In genomic region chr2:26345284-26345553, GRCh38 we compare ENCODE assay signal across 1 cellular context.
TF ChIP-seq lines count a peak whose summit lies in the region.

No MANE protein-coding gene starts in this region.

TF ChIP-seq in K562, 482 proteins besides CTCF, POLR2A, EP300 and RAD21:
- TF ChIP-seq ZNF431 (CRISPR knock-in tag; IDR thresholded peaks at IDR 0.05) (peak; percentile 36; the same call in 1 of the 2 replicates), NFRKB (IDR thresholded peaks at IDR 0.05; ENCODE audit: low read depth) (0 out of 2 replicates have a peak, but pooled peaks have one; percentile 87), FOXK1 (CRISPR knock-in tag; IDR thresholded peaks at IDR 0.05; ENCODE audit: borderline replicate concordance) (0 out of 2 replicates have a peak, but pooled peaks have one; percentile 1), PRDM10 (IDR thresholded peaks at IDR 0.05; ENCODE audit: partially characterized antibody) (no peak), POLR2H (tag; IDR thresholded peaks at IDR 0.05; ENCODE audit: low read depth) (peak; percentile 55; the same call in 1 of the 2 replicates), CSDE1 (IDR thresholded peaks at IDR 0.05) (no peak), CHD1 (IDR thresholded peaks at IDR 0.05; ENCODE audit: low read length) (peak; percentile 65), ZNF644 (tag; IDR thresholded peaks at IDR 0.05; ENCODE audit: low read depth) (peak; percentile 57; the same call in 1 of the 2 replicates), ZNF263 (CRISPR knock-in tag; IDR thresholded peaks at IDR 0.05; ENCODE audit: borderline replicate concordance) (peak; percentile 36; the same call in 1 of the 2 replicates), KDM5B (IDR thresholded peaks at IDR 0.05; ENCODE audit: insufficient replicate concordance, low read depth, low read length) (peak; percentile 18), MAFG (tag; conservative IDR thresholded peaks at IDR 0.05) (no peak), ELF4 (CRISPR knock-in tag; IDR thresholded peaks at IDR 0.05) (no peak), ZNF134 (CRISPR knock-in tag; conservative IDR thresholded peaks at IDR 0.05) (0 out of 2 replicates have a peak, but pooled peaks have one; percentile 15)
- TF ChIP-seq, protein P1, sequence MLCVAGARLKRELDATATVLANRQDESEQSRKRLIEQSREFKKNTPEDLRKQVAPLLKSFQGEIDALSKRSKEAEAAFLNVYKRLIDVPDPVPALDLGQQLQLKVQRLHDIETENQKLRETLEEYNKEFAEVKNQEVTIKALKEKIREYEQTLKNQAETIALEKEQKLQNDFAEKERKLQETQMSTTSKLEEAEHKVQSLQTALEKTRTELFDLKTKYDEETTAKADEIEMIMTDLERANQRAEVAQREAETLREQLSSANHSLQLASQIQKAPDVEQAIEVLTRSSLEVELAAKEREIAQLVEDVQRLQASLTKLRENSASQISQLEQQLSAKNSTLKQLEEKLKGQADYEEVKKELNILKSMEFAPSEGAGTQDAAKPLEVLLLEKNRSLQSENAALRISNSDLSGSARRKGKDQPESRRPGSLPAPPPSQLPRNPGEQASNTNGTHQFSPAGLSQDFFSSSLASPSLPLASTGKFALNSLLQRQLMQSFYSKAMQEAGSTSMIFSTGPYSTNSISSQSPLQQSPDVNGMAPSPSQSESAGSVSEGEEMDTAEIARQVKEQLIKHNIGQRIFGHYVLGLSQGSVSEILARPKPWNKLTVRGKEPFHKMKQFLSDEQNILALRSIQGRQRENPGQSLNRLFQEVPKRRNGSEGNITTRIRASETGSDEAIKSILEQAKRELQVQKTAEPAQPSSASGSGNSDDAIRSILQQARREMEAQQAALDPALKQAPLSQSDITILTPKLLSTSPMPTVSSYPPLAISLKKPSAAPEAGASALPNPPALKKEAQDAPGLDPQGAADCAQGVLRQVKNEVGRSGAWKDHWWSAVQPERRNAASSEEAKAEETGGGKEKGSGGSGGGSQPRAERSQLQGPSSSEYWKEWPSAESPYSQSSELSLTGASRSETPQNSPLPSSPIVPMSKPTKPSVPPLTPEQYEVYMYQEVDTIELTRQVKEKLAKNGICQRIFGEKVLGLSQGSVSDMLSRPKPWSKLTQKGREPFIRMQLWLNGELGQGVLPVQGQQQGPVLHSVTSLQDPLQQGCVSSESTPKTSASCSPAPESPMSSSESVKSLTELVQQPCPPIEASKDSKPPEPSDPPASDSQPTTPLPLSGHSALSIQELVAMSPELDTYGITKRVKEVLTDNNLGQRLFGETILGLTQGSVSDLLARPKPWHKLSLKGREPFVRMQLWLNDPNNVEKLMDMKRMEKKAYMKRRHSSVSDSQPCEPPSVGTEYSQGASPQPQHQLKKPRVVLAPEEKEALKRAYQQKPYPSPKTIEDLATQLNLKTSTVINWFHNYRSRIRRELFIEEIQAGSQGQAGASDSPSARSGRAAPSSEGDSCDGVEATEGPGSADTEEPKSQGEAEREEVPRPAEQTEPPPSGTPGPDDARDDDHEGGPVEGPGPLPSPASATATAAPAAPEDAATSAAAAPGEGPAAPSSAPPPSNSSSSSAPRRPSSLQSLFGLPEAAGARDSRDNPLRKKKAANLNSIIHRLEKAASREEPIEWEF (CRISPR knock-in tag; IDR thresholded peaks at IDR 0.05) = 0 out of 2 replicates have a peak, but pooled peaks have one; percentile 49
- TF ChIP-seq, protein P2, sequence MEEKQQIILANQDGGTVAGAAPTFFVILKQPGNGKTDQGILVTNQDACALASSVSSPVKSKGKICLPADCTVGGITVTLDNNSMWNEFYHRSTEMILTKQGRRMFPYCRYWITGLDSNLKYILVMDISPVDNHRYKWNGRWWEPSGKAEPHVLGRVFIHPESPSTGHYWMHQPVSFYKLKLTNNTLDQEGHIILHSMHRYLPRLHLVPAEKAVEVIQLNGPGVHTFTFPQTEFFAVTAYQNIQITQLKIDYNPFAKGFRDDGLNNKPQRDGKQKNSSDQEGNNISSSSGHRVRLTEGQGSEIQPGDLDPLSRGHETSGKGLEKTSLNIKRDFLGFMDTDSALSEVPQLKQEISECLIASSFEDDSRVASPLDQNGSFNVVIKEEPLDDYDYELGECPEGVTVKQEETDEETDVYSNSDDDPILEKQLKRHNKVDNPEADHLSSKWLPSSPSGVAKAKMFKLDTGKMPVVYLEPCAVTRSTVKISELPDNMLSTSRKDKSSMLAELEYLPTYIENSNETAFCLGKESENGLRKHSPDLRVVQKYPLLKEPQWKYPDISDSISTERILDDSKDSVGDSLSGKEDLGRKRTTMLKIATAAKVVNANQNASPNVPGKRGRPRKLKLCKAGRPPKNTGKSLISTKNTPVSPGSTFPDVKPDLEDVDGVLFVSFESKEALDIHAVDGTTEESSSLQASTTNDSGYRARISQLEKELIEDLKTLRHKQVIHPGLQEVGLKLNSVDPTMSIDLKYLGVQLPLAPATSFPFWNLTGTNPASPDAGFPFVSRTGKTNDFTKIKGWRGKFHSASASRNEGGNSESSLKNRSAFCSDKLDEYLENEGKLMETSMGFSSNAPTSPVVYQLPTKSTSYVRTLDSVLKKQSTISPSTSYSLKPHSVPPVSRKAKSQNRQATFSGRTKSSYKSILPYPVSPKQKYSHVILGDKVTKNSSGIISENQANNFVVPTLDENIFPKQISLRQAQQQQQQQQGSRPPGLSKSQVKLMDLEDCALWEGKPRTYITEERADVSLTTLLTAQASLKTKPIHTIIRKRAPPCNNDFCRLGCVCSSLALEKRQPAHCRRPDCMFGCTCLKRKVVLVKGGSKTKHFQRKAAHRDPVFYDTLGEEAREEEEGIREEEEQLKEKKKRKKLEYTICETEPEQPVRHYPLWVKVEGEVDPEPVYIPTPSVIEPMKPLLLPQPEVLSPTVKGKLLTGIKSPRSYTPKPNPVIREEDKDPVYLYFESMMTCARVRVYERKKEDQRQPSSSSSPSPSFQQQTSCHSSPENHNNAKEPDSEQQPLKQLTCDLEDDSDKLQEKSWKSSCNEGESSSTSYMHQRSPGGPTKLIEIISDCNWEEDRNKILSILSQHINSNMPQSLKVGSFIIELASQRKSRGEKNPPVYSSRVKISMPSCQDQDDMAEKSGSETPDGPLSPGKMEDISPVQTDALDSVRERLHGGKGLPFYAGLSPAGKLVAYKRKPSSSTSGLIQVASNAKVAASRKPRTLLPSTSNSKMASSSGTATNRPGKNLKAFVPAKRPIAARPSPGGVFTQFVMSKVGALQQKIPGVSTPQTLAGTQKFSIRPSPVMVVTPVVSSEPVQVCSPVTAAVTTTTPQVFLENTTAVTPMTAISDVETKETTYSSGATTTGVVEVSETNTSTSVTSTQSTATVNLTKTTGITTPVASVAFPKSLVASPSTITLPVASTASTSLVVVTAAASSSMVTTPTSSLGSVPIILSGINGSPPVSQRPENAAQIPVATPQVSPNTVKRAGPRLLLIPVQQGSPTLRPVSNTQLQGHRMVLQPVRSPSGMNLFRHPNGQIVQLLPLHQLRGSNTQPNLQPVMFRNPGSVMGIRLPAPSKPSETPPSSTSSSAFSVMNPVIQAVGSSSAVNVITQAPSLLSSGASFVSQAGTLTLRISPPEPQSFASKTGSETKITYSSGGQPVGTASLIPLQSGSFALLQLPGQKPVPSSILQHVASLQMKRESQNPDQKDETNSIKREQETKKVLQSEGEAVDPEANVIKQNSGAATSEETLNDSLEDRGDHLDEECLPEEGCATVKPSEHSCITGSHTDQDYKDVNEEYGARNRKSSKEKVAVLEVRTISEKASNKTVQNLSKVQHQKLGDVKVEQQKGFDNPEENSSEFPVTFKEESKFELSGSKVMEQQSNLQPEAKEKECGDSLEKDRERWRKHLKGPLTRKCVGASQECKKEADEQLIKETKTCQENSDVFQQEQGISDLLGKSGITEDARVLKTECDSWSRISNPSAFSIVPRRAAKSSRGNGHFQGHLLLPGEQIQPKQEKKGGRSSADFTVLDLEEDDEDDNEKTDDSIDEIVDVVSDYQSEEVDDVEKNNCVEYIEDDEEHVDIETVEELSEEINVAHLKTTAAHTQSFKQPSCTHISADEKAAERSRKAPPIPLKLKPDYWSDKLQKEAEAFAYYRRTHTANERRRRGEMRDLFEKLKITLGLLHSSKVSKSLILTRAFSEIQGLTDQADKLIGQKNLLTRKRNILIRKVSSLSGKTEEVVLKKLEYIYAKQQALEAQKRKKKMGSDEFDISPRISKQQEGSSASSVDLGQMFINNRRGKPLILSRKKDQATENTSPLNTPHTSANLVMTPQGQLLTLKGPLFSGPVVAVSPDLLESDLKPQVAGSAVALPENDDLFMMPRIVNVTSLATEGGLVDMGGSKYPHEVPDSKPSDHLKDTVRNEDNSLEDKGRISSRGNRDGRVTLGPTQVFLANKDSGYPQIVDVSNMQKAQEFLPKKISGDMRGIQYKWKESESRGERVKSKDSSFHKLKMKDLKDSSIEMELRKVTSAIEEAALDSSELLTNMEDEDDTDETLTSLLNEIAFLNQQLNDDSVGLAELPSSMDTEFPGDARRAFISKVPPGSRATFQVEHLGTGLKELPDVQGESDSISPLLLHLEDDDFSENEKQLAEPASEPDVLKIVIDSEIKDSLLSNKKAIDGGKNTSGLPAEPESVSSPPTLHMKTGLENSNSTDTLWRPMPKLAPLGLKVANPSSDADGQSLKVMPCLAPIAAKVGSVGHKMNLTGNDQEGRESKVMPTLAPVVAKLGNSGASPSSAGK (IDR thresholded peaks at IDR 0.05) = 0 out of 2 replicates have a peak, but pooled peaks have one; percentile 24
